9 cellular contexts compared by ENCODE assay signal in the genomic region with DNA sequence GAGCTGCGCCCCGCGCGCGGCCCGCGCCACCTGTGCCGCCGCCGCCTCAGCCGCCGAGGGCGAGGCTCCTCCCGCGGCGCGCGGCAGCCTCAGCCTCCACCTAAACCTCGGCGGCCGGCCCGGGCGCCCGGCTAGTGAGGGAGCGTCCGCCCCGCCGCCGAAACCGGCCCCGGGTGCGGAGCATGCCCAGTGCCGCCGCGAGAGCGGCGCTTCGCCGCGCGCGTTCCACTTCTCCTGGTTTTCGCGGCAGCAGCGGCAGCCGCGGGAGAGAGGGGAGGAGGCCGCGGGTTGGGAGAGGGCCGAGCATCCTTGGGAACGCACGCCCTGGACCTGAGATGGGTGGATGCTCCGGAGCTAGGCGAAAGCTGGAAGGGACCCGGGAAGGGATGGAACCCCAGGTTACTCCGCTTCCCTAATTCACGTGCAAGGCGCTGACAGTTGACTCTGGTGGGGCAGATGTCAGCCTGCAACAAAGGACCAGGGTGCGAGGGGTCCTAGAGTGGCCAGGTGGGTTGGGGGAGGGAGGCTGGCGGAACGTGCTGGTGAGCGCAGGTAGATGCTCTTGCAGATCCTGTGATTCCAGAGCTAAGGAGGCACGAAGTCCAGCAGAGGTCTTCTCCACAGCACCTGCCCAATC. TPM values are rescaled to one million over a fixed set of nuclear protein-coding genes. Genes with fewer than 3 reads are reported as not detected.
A peak's percentile ranks its signal among the peaks of the same experiment; 100 is the strongest.
DNase-seq lines count a peak whose midpoint lies in the region; ATAC-seq and TF ChIP-seq lines count a peak whose summit lies in the region.
"Had no signal": no experiment of that assay in that cellular context is flagged by ENCODE, and none has a peak within 500 bp of the region (broad histone marks: within the 10 kb centered on the region; RNA-seq: fewer than 3 reads in every experiment).

Gene CTNND2, minus strand, starts transcription at position 177 of the 637 bp plus-strand sequence. CDS start 593 bp downstream, outside the sequence.

- H3K4me2 ChIP-seq in neuronal stem cell (ENCODE audit: insufficient read depth, low read length, poor library complexity, severe bottlenecking) = peak within 1 kb of the TSS; percentile 73

- no peak within 1 kb of the TSS for H3K4ac ChIP-seq in neuronal stem cell (ENCODE audit: low read length)

- ATAC-seq in GM18520 (IDR thresholded peaks at IDR 0.05; ENCODE audit: unreplicated experiment) (no peak), GM21723 (IDR thresholded peaks at IDR 0.05; ENCODE audit: unreplicated experiment) (no peak)

- peak within 1 kb of the TSS; percentile 23 for H4K8ac ChIP-seq in neuronal stem cell (ENCODE audit: low read depth, low read length)

- H3K9ac ChIP-seq in NT2/D1 (ENCODE audit: insufficient read length, low read depth) (peak within 1 kb of the TSS; percentile 68), neuronal stem cell (ENCODE audit: low read depth, low read length, poor library complexity) (peak within 1 kb of the TSS; percentile 87)

- H3K27me3 ChIP-seq in NT2/D1 (ENCODE audit: insufficient read depth, insufficient read length) = peaks cover 40% of the 10 kb centered on the region
- peaks cover 0 to 32% (median 5%) of the 10 kb centered on the region in 4 donors for H3K27me3 ChIP-seq in esophagus muscularis mucosa
- peaks cover 0 to 20% (median 10%) of the 10 kb centered on the region in 3 experiments for H3K27me3 ChIP-seq in neuronal stem cell (ENCODE audit: control insufficient read depth in 3 of 3, insufficient read depth in 3 of 3, low read depth in 1 of 3, low read length in 3 of 3)

- H3K18ac ChIP-seq in neuronal stem cell (ENCODE audit: low read length) = peak within 1 kb of the TSS; percentile 93

- H3K9me3 ChIP-seq in HEK293 (ENCODE audit: control insufficient read depth, insufficient read depth, low read depth, low read length) (no peaks in the 10 kb centered on the region), NT2/D1 (ENCODE audit: insufficient read depth, low read length) (no peaks in the 10 kb centered on the region), esophagus muscularis mucosa (no peaks in the 10 kb centered on the region), neuronal stem cell (replicated peaks in 1 of 2; ENCODE audit: control insufficient read depth in 2 of 2, insufficient read depth in 1 of 2, low read depth in 1 of 2, low read length in 2 of 2) (no peaks in the 10 kb centered on the region)

- H3K79me1 ChIP-seq in neuronal stem cell (ENCODE audit: low read depth, low read length) = no peaks in the 10 kb centered on the region

- peak within 1 kb of the TSS; percentile 97 for H2AFZ ChIP-seq in neuronal stem cell (ENCODE audit: low read length)

- H2BK5ac ChIP-seq in neuronal stem cell (ENCODE audit: low read length) = no peak within 1 kb of the TSS

- H3K27ac ChIP-seq in HEK293 (ENCODE audit: extremely low read depth, low read depth, low read length) (no peak within 1 kb of the TSS), esophagus muscularis mucosa (replicated peaks in 1 of 4) (peak within 1 kb of the TSS in 1 of 4 donors; percentile 42), neuronal stem cell (replicated peaks; ENCODE audit: low read length) (peak within 1 kb of the TSS; percentile 59)

- H4K91ac ChIP-seq in neuronal stem cell (ENCODE audit: low read depth, low read length, poor library complexity) = no peak within 1 kb of the TSS

- no peak within 1 kb of the TSS for H2BK12ac ChIP-seq in neuronal stem cell (ENCODE audit: low read length)

- no peaks in the 10 kb centered on the region for H3K36me3 ChIP-seq in HEK293 (ENCODE audit: control insufficient read depth in 2 of 2, insufficient read depth in 1 of 2, low read length in 2 of 2)
- H3K36me3 ChIP-seq in NT2/D1 (ENCODE audit: insufficient read depth, insufficient read length, low read length) = no peaks in the 10 kb centered on the region
- H3K36me3 ChIP-seq in esophagus muscularis mucosa = no peaks in the 10 kb centered on the region
- H3K36me3 ChIP-seq in neuronal stem cell (replicated peaks in 1 of 2; ENCODE audit: control insufficient read depth in 2 of 2, insufficient read depth in 2 of 2, low read length in 2 of 2) = no peaks in the 10 kb centered on the region

- CTCF ChIA-PET in HEK293 (lab: Yijun Ruan, JAX) = interaction anchor here (0.6 to 0.8 kb wide), 2 partner anchors 165 to 177 kb away, joined by 3 read pairs; no protein-coding TSS in a partner anchor

- peak within 1 kb of the TSS; percentile 72 for H3K4me3 ChIP-seq in HEK293 (ENCODE audit: low read depth, low read length)
- H3K4me3 ChIP-seq in NT2/D1 (ENCODE audit: insufficient read length, low read depth) = peak within 1 kb of the TSS; percentile 55
- H3K4me3 ChIP-seq in esophagus muscularis mucosa = peak within 1 kb of the TSS; percentile 42 to 54 (median 46)
- peak within 1 kb of the TSS; percentile 76 to 91 for H3K4me3 ChIP-seq in neuronal stem cell (ENCODE audit: low read length in 2 of 2)

- H2AK5ac ChIP-seq in neuronal stem cell (ENCODE audit: low read depth, low read length) = no peak within 1 kb of the TSS

- no peak for TF ChIP-seq CTCF in HEK293 (tag by site-specific recombination; IDR thresholded peaks at IDR 0.05)
- TF ChIP-seq CTCF in esophagus muscularis mucosa (IDR thresholded peaks at IDR 0.05) = no peak

- H3K4me1 ChIP-seq in HEK293 (ENCODE audit: control insufficient read depth, insufficient read depth, low read length) (no peaks in the 10 kb centered on the region), NT2/D1 (ENCODE audit: insufficient read depth, insufficient read length) (no peaks in the 10 kb centered on the region), esophagus muscularis mucosa (peaks cover 0 to 18% (median 6%) of the 10 kb centered on the region in 4 donors), neuronal stem cell (ENCODE audit: control insufficient read depth in 2 of 2, insufficient read depth in 1 of 2, low read depth in 1 of 2, low read length in 2 of 2) (peaks cover 5 to 10% of the 10 kb centered on the region in 2 donors)

- no peak within 1 kb of the TSS for H2BK120ac ChIP-seq in neuronal stem cell (ENCODE audit: low read depth, low read length)

- DNase-seq in COLO668 (lab: John Stamatoyannopoulos, UW; ENCODE audit: unreplicated experiment) (peak; percentile 79), NT2/D1 (ENCODE audit: low read depth, low spot score) (peak; percentile 62), esophagus muscularis mucosa (ENCODE audit: extremely low spot score) (no peak), neuronal stem cell (ENCODE audit: low spot score) (peak; percentile 82), activated gamma-delta T cell (lab: John Stamatoyannopoulos, UW) (no peak)

- TF ChIP-seq POLR2A in esophagus muscularis mucosa (IDR thresholded peaks at IDR 0.05; ENCODE audit: low read depth) = no peak

- 4% methylated on average over 8 of the region's 63 CpGs for WGBS in esophagus muscularis mucosa
- no CpG with 5 or more reads among the region's 63 CpGs for WGBS in neuronal stem cell (ENCODE audit: extremely low coverage in 2 of 2, insufficient read length in 2 of 2, insufficient replicate concordance in 1 of 2), 2 donors

- intact Hi-C loops in esophagus muscularis mucosa (cut with DNase I) = no loop called here

- H3K14ac ChIP-seq in neuronal stem cell (ENCODE audit: low read length) = peak within 1 kb of the TSS; percentile 40

- TF ChIP-seq EP300 in esophagus muscularis mucosa (IDR thresholded peaks at IDR 0.05) = no peak

- POLR2A ChIA-PET in HEK293 (lab: Yijun Ruan, JAX) = no interaction called here

- H2BK15ac ChIP-seq in neuronal stem cell (ENCODE audit: low read length) = no peak within 1 kb of the TSS

- H3K23ac ChIP-seq in neuronal stem cell (ENCODE audit: low read depth, low read length, poor library complexity) = no peak within 1 kb of the TSS

TF ChIP-seq in HEK293, 187 proteins besides CTCF, POLR2A, EP300 and RAD21 (continues in another document):
- TF ChIP-seq, protein P1, sequence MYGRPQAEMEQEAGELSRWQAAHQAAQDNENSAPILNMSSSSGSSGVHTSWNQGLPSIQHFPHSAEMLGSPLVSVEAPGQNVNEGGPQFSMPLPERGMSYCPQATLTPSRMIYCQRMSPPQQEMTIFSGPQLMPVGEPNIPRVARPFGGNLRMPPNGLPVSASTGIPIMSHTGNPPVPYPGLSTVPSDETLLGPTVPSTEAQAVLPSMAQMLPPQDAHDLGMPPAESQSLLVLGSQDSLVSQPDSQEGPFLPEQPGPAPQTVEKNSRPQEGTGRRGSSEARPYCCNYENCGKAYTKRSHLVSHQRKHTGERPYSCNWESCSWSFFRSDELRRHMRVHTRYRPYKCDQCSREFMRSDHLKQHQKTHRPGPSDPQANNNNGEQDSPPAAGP (tag by site-specific recombination; IDR thresholded peaks at IDR 0.05) = peak; percentile 88
- TF ChIP-seq HOXC10 (CRISPR knock-in tag; IDR thresholded peaks at IDR 0.05) (no peak), ZBTB17 (tag by site-specific recombination; IDR thresholded peaks at IDR 0.05) (0 out of 2 replicates have a peak, but pooled peaks have one; percentile 37), ZBTB8A (tag by site-specific recombination; IDR thresholded peaks at IDR 0.05) (no peak), ZNF239 (tag by site-specific recombination; IDR thresholded peaks at IDR 0.05) (no peak), ZNF549 (tag by site-specific recombination; IDR thresholded peaks at IDR 0.05) (no peak), ZNF404 (tag by site-specific recombination; IDR thresholded peaks at IDR 0.05) (no peak), ZNF777 (tag by site-specific recombination; IDR thresholded peaks at IDR 0.05; ENCODE audit: borderline replicate concordance) (no peak), HOXD13 (CRISPR knock-in tag; IDR thresholded peaks at IDR 0.05; ENCODE audit: borderline replicate concordance) (no peak), ZNF175 (tag by site-specific recombination; IDR thresholded peaks at IDR 0.05) (no peak), ZNF660 (tag by site-specific recombination; IDR thresholded peaks at IDR 0.05) (peak; percentile 72; the same call in 1 of the 2 replicates), ZNF658 (tag by site-specific recombination; IDR thresholded peaks at IDR 0.05) (no peak), ZNF221 (tag by site-specific recombination; IDR thresholded peaks at IDR 0.05; ENCODE audit: borderline replicate concordance) (no peak), ZNF23 (tag by site-specific recombination; IDR thresholded peaks at IDR 0.05; ENCODE audit: borderline replicate concordance) (no peak), ZNF292 (tag by site-specific recombination; IDR thresholded peaks at IDR 0.05; ENCODE audit: borderline replicate concordance, low read depth) (no peak), ZBTB48 (tag by site-specific recombination; IDR thresholded peaks at IDR 0.05) (peak; percentile 22; the same call in 1 of the 2 replicates), SP2 (tag by site-specific recombination; IDR thresholded peaks at IDR 0.05) (no peak), ZNF561 (tag by site-specific recombination; IDR thresholded peaks at IDR 0.05; ENCODE audit: borderline replicate concordance) (peak; percentile 89; the same call in 1 of the 2 replicates), ZNF140 (tag by site-specific recombination; IDR thresholded peaks at IDR 0.05) (no peak), KLF8 (tag by site-specific recombination; IDR thresholded peaks at IDR 0.05) (no peak)

RNA-seq across cellular contexts. Expression of gene CTNND2, which starts in this region (rescaled TPM):
- total RNA-seq in esophagus muscularis mucosa = 1 to 10 TPM; 1.3 to 2.5 (median 2.1) TPM
- 19.6 TPM for polyA plus RNA-seq in neuronal stem cell (2013, experiment 1 of 2)
- 21.1 TPM for polyA plus RNA-seq in neuronal stem cell (2013, experiment 2 of 2)
- total RNA-seq: dermis microvascular lymphatic vessel endothelial cell had no signal

Comparison
In these comparisons a context has a peak if more than half of its experiments do, and no peak if none do; other contexts are left out.
1. DNase-seq: peak in COLO668 (single experiment), NT2/D1 (single experiment) and neuronal stem cell (single experiment); none in esophagus muscularis mucosa (single experiment) and activated gamma-delta T cell (single experiment).
2. Peak in every context shown above with its lines, with median percentiles within 50 percentile points of each other: H3K4me3 ChIP-seq.